In genomic region chr12:13101854-13102375, GRCh38 we compare ENCODE assay signal across 1 cellular context.
TF ChIP-seq lines count a peak whose summit lies in the region.

No MANE protein-coding gene starts in this region.

TF ChIP-seq in HepG2, 621 proteins besides CTCF, POLR2A, EP300 and RAD21 (continued from another document):
- TF ChIP-seq, protein P1, sequence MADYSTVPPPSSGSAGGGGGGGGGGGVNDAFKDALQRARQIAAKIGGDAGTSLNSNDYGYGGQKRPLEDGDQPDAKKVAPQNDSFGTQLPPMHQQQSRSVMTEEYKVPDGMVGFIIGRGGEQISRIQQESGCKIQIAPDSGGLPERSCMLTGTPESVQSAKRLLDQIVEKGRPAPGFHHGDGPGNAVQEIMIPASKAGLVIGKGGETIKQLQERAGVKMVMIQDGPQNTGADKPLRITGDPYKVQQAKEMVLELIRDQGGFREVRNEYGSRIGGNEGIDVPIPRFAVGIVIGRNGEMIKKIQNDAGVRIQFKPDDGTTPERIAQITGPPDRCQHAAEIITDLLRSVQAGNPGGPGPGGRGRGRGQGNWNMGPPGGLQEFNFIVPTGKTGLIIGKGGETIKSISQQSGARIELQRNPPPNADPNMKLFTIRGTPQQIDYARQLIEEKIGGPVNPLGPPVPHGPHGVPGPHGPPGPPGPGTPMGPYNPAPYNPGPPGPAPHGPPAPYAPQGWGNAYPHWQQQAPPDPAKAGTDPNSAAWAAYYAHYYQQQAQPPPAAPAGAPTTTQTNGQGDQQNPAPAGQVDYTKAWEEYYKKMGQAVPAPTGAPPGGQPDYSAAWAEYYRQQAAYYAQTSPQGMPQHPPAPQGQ (CRISPR knock-in tag; IDR thresholded peaks at IDR 0.05; ENCODE audit: borderline replicate concordance), result no peak
- TF ChIP-seq, protein P2, sequence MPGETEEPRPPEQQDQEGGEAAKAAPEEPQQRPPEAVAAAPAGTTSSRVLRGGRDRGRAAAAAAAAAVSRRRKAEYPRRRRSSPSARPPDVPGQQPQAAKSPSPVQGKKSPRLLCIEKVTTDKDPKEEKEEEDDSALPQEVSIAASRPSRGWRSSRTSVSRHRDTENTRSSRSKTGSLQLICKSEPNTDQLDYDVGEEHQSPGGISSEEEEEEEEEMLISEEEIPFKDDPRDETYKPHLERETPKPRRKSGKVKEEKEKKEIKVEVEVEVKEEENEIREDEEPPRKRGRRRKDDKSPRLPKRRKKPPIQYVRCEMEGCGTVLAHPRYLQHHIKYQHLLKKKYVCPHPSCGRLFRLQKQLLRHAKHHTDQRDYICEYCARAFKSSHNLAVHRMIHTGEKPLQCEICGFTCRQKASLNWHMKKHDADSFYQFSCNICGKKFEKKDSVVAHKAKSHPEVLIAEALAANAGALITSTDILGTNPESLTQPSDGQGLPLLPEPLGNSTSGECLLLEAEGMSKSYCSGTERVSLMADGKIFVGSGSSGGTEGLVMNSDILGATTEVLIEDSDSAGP (CRISPR knock-in tag; IDR thresholded peaks at IDR 0.05; ENCODE audit: borderline replicate concordance), result 0 out of 2 replicates have a peak, but pooled peaks have one; percentile 8
- TF ChIP-seq SOX5 (CRISPR knock-in tag; IDR thresholded peaks at IDR 0.05; ENCODE audit: borderline replicate concordance) (0 out of 2 replicates have a peak, but pooled peaks have one; percentile 10), ISL2 (CRISPR knock-in tag; IDR thresholded peaks at IDR 0.05) (no peak), FOXA3 (CRISPR knock-in tag; IDR thresholded peaks at IDR 0.05) (peak; percentile 50; the same call in 1 of the 2 replicates), ZNF660 (CRISPR knock-in tag; IDR thresholded peaks at IDR 0.05; ENCODE audit: borderline replicate concordance, low read depth) (no peak), ASH2L (IDR thresholded peaks at IDR 0.05; ENCODE audit: insufficient read length, low read depth, low read length) (peak; percentile 9), U2AF2 (IDR thresholded peaks at IDR 0.05; ENCODE audit: low read depth, low read length) (no peak), JUND (CRISPR knock-in tag; IDR thresholded peaks at IDR 0.05) (0 out of 2 replicates have a peak, but pooled peaks have one; percentile 13), ZBTB21 (CRISPR knock-in tag; IDR thresholded peaks at IDR 0.05) (no peak), FOXA1 (IDR thresholded peaks at IDR 0.05) (no peak), FOXA1 (CRISPR knock-in tag; IDR thresholded peaks at IDR 0.05) (peak; percentile 75), ZNF557 (CRISPR knock-in tag; IDR thresholded peaks at IDR 0.05) (no peak), GRHL1 (CRISPR knock-in tag; conservative IDR thresholded peaks at IDR 0.05) (no peak), ZFY (CRISPR knock-in tag; IDR thresholded peaks at IDR 0.05) (no peak), CCAR2 (optimal IDR thresholded peaks at IDR 0.05; ENCODE audit: low read depth, low read length) (no peak)
- TF ChIP-seq, protein P3, sequence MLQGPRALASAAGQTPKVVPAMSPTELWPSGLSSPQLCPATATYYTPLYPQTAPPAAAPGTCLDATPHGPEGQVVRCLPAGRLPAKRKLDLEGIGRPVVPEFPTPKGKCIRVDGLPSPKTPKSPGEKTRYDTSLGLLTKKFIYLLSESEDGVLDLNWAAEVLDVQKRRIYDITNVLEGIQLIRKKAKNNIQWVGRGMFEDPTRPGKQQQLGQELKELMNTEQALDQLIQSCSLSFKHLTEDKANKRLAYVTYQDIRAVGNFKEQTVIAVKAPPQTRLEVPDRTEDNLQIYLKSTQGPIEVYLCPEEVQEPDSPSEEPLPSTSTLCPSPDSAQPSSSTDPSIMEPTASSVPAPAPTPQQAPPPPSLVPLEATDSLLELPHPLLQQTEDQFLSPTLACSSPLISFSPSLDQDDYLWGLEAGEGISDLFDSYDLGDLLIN (CRISPR knock-in tag; IDR thresholded peaks at IDR 0.05; ENCODE audit: borderline replicate concordance), result no peak
